ENCODE assay signal across 1 cellular context in the genomic region with DNA sequence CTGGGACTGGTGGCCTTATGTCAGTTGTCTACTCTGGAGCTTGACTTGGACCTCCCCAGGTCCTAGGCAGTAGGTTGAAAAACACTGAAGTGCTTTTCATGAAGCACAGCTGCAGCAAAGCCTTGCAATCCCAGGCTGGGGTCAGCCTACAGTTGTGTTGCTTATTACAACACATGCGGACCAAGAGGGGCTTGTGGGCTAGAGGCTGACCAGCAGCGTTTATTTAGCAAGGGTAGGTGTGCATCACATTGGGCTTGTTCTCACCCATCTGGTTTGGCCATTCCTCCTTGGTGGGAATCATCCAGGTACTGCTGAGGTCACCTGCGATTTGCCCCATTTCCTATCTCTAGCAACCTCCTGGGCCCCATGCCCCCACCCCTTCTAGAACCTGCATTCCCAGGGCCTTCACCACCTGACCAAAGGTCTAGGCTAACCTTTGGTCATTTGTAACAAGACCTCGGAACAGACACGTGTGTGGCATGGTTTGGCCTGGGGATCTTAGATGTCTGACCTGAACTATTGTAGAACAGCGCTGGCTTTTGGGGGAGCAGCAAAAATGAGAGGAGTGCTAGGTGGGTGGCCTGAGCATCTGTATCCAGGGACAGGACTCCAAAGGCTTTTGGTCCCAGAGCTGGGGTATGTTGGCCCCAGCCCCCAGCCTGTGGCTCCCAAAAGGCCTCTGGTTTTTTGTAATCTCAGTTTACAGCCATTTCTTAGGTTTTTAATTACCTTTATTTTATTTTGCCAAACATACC.
TF ChIP-seq lines count a peak whose summit lies in the region.

No MANE protein-coding gene starts in this region.

TF ChIP-seq in K562, 482 proteins besides CTCF, POLR2A, EP300 and RAD21 (continues in another document):
- TF ChIP-seq, protein P1, sequence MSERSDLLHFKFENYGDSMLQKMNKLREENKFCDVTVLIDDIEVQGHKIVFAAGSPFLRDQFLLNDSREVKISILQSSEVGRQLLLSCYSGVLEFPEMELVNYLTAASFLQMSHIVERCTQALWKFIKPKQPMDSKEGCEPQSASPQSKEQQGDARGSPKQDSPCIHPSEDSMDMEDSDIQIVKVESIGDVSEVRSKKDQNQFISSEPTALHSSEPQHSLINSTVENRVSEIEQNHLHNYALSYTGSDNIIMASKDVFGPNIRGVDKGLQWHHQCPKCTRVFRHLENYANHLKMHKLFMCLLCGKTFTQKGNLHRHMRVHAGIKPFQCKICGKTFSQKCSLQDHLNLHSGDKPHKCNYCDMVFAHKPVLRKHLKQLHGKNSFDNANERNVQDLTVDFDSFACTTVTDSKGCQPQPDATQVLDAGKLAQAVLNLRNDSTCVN (CRISPR knock-in tag; IDR thresholded peaks at IDR 0.05): peak; percentile 95
- TF ChIP-seq, protein P2, sequence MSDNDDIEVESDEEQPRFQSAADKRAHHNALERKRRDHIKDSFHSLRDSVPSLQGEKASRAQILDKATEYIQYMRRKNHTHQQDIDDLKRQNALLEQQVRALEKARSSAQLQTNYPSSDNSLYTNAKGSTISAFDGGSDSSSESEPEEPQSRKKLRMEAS (CRISPR knock-in tag; IDR thresholded peaks at IDR 0.05): peak; percentile 56
- no peak for TF ChIP-seq ZKSCAN1 (IDR thresholded peaks at IDR 0.05; ENCODE audit: low read depth, low read length)
- TF ChIP-seq, protein P3, sequence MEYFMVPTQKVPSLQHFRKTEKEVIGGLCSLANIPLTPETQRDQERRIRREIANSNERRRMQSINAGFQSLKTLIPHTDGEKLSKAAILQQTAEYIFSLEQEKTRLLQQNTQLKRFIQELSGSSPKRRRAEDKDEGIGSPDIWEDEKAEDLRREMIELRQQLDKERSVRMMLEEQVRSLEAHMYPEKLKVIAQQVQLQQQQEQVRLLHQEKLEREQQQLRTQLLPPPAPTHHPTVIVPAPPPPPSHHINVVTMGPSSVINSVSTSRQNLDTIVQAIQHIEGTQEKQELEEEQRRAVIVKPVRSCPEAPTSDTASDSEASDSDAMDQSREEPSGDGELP (CRISPR knock-in tag; IDR thresholded peaks at IDR 0.05; ENCODE audit: borderline replicate concordance): peak; percentile 58
- peak; percentile 54 for TF ChIP-seq TAF1 (IDR thresholded peaks at IDR 0.05; ENCODE audit: control insufficient read depth, extremely low read depth, insufficient read depth, low read length, severe bottlenecking)
- TF ChIP-seq, protein P4, sequence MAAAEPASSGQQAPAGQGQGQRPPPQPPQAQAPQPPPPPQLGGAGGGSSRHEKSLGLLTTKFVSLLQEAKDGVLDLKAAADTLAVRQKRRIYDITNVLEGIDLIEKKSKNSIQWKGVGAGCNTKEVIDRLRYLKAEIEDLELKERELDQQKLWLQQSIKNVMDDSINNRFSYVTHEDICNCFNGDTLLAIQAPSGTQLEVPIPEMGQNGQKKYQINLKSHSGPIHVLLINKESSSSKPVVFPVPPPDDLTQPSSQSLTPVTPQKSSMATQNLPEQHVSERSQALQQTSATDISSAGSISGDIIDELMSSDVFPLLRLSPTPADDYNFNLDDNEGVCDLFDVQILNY (CRISPR knock-in tag; IDR thresholded peaks at IDR 0.05): peak; percentile 36; the same call in 1 of the 2 replicates
- TF ChIP-seq, protein P5, sequence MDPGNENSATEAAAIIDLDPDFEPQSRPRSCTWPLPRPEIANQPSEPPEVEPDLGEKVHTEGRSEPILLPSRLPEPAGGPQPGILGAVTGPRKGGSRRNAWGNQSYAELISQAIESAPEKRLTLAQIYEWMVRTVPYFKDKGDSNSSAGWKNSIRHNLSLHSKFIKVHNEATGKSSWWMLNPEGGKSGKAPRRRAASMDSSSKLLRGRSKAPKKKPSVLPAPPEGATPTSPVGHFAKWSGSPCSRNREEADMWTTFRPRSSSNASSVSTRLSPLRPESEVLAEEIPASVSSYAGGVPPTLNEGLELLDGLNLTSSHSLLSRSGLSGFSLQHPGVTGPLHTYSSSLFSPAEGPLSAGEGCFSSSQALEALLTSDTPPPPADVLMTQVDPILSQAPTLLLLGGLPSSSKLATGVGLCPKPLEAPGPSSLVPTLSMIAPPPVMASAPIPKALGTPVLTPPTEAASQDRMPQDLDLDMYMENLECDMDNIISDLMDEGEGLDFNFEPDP (CRISPR knock-in tag; IDR thresholded peaks at IDR 0.05): peak; percentile 88; the same call in 1 of the 2 replicates
- TF ChIP-seq MYNN (IDR thresholded peaks at IDR 0.05): peak; percentile 90
- no peak for TF ChIP-seq MYNN (CRISPR knock-in tag; IDR thresholded peaks at IDR 0.05)
- peak; percentile 10; the same call in 1 of the 2 replicates for TF ChIP-seq MAFF (IDR thresholded peaks at IDR 0.05; ENCODE audit: low read length)
- TF ChIP-seq ELF4 (CRISPR knock-in tag; IDR thresholded peaks at IDR 0.05): peak; percentile 62; the same call in 1 of the 2 replicates
- TF ChIP-seq, protein P6, sequence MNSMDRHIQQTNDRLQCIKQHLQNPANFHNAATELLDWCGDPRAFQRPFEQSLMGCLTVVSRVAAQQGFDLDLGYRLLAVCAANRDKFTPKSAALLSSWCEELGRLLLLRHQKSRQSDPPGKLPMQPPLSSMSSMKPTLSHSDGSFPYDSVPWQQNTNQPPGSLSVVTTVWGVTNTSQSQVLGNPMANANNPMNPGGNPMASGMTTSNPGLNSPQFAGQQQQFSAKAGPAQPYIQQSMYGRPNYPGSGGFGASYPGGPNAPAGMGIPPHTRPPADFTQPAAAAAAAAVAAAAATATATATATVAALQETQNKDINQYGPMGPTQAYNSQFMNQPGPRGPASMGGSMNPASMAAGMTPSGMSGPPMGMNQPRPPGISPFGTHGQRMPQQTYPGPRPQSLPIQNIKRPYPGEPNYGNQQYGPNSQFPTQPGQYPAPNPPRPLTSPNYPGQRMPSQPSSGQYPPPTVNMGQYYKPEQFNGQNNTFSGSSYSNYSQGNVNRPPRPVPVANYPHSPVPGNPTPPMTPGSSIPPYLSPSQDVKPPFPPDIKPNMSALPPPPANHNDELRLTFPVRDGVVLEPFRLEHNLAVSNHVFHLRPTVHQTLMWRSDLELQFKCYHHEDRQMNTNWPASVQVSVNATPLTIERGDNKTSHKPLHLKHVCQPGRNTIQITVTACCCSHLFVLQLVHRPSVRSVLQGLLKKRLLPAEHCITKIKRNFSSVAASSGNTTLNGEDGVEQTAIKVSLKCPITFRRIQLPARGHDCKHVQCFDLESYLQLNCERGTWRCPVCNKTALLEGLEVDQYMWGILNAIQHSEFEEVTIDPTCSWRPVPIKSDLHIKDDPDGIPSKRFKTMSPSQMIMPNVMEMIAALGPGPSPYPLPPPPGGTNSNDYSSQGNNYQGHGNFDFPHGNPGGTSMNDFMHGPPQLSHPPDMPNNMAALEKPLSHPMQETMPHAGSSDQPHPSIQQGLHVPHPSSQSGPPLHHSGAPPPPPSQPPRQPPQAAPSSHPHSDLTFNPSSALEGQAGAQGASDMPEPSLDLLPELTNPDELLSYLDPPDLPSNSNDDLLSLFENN (IDR thresholded peaks at IDR 0.05; ENCODE audit: low read depth in 2 of 2, low read length in 2 of 2): peak in 1 of 2 experiments; percentile 62; a peak in 1 of 4 replicates
- TF ChIP-seq, protein P7, sequence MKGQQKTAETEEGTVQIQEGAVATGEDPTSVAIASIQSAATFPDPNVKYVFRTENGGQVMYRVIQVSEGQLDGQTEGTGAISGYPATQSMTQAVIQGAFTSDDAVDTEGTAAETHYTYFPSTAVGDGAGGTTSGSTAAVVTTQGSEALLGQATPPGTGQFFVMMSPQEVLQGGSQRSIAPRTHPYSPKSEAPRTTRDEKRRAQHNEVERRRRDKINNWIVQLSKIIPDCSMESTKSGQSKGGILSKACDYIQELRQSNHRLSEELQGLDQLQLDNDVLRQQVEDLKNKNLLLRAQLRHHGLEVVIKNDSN (CRISPR knock-in tag; IDR thresholded peaks at IDR 0.05): peak; percentile 49; the same call in 1 of the 2 replicates
- TF ChIP-seq, protein P8, sequence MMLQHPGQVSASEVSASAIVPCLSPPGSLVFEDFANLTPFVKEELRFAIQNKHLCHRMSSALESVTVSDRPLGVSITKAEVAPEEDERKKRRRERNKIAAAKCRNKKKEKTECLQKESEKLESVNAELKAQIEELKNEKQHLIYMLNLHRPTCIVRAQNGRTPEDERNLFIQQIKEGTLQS (IDR thresholded peaks at IDR 0.05): no peak
- TF ChIP-seq, protein P8 (CRISPR knock-in tag; conservative IDR thresholded peaks at IDR 0.05): peak; percentile 43; the same call in 1 of the 2 replicates
- TF ChIP-seq, protein P9, sequence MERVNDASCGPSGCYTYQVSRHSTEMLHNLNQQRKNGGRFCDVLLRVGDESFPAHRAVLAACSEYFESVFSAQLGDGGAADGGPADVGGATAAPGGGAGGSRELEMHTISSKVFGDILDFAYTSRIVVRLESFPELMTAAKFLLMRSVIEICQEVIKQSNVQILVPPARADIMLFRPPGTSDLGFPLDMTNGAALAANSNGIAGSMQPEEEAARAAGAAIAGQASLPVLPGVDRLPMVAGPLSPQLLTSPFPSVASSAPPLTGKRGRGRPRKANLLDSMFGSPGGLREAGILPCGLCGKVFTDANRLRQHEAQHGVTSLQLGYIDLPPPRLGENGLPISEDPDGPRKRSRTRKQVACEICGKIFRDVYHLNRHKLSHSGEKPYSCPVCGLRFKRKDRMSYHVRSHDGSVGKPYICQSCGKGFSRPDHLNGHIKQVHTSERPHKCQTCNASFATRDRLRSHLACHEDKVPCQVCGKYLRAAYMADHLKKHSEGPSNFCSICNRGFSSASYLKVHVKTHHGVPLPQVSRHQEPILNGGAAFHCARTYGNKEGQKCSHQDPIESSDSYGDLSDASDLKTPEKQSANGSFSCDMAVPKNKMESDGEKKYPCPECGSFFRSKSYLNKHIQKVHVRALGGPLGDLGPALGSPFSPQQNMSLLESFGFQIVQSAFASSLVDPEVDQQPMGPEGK (CRISPR knock-in tag; IDR thresholded peaks at IDR 0.05; ENCODE audit: borderline replicate concordance): 0 out of 2 replicates have a peak, but pooled peaks have one; percentile 18
- TF ChIP-seq, protein P10, sequence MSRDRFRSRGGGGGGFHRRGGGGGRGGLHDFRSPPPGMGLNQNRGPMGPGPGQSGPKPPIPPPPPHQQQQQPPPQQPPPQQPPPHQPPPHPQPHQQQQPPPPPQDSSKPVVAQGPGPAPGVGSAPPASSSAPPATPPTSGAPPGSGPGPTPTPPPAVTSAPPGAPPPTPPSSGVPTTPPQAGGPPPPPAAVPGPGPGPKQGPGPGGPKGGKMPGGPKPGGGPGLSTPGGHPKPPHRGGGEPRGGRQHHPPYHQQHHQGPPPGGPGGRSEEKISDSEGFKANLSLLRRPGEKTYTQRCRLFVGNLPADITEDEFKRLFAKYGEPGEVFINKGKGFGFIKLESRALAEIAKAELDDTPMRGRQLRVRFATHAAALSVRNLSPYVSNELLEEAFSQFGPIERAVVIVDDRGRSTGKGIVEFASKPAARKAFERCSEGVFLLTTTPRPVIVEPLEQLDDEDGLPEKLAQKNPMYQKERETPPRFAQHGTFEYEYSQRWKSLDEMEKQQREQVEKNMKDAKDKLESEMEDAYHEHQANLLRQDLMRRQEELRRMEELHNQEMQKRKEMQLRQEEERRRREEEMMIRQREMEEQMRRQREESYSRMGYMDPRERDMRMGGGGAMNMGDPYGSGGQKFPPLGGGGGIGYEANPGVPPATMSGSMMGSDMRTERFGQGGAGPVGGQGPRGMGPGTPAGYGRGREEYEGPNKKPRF (IDR thresholded peaks at IDR 0.05; ENCODE audit: low read depth, low read length): no peak
- TF ChIP-seq TCF7 (IDR thresholded peaks at IDR 0.05; ENCODE audit: borderline replicate concordance): 0 out of 2 replicates have a peak, but pooled peaks have one; percentile 16
- peak; percentile 86; the same call in 1 of the 2 replicates for TF ChIP-seq ZFPM2 (CRISPR knock-in tag; IDR thresholded peaks at IDR 0.05)
- peak; percentile 10; the same call in 1 of the 2 replicates for TF ChIP-seq MXI1 (IDR thresholded peaks at IDR 0.05; ENCODE audit: low read depth, low read length)
- TF ChIP-seq SIN3A (IDR thresholded peaks at IDR 0.05; ENCODE audit: borderline replicate concordance in 2 of 2, control insufficient read depth in 1 of 2, low read depth in 2 of 2, low read length in 2 of 2): peak in 1 of 2 experiments; percentile 93; a peak in 2 of 4 replicates
- TF ChIP-seq ZFP36 (IDR thresholded peaks at IDR 0.05; ENCODE audit: low read depth, low read length, partially characterized antibody): no peak
- no peak for TF ChIP-seq ELF2 (CRISPR knock-in tag; IDR thresholded peaks at IDR 0.05)
- no peak for TF ChIP-seq ZNF583 (CRISPR knock-in tag; IDR thresholded peaks at IDR 0.05)
- TF ChIP-seq ZNF57 (CRISPR knock-in tag; IDR thresholded peaks at IDR 0.05): 0 out of 2 replicates have a peak, but pooled peaks have one; percentile 43
- TF ChIP-seq ZBTB7A (IDR thresholded peaks at IDR 0.05; ENCODE audit: borderline replicate concordance, control insufficient read depth, low read depth, low read length): peak; percentile 57; the same call in 1 of the 2 replicates
- TF ChIP-seq NEUROD1 (IDR thresholded peaks at IDR 0.05; ENCODE audit: borderline replicate concordance, low read depth, low read length, partially characterized antibody): peak; percentile 36
- no peak for TF ChIP-seq NCOA2 (IDR thresholded peaks at IDR 0.05; ENCODE audit: partially characterized antibody in 2 of 2)
- peak; percentile 98 for TF ChIP-seq FOXK1 (CRISPR knock-in tag; IDR thresholded peaks at IDR 0.05; ENCODE audit: borderline replicate concordance)
- no peak for TF ChIP-seq FUS (optimal IDR thresholded peaks at IDR 0.05; ENCODE audit: low read depth, low read length)
- TF ChIP-seq, protein P11, sequence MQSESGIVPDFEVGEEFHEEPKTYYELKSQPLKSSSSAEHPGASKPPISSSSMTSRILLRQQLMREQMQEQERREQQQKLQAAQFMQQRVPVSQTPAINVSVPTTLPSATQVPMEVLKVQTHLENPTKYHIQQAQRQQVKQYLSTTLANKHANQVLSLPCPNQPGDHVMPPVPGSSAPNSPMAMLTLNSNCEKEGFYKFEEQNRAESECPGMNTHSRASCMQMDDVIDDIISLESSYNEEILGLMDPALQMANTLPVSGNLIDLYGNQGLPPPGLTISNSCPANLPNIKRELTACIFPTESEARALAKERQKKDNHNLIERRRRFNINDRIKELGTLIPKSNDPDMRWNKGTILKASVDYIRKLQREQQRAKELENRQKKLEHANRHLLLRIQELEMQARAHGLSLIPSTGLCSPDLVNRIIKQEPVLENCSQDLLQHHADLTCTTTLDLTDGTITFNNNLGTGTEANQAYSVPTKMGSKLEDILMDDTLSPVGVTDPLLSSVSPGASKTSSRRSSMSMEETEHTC (IDR thresholded peaks at IDR 0.05): 0 out of 2 replicates have a peak, but pooled peaks have one; percentile 8
- TF ChIP-seq, protein P12, sequence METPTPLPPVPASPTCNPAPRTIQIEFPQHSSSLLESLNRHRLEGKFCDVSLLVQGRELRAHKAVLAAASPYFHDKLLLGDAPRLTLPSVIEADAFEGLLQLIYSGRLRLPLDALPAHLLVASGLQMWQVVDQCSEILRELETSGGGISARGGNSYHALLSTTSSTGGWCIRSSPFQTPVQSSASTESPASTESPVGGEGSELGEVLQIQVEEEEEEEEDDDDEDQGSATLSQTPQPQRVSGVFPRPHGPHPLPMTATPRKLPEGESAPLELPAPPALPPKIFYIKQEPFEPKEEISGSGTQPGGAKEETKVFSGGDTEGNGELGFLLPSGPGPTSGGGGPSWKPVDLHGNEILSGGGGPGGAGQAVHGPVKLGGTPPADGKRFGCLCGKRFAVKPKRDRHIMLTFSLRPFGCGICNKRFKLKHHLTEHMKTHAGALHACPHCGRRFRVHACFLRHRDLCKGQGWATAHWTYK (CRISPR knock-in tag; IDR thresholded peaks at IDR 0.05): peak; percentile 40; the same call in 1 of the 2 replicates
